In genomic region chr1:244329591-244330317, GRCh38 we compare ENCODE assay signal across 26 cellular contexts.
A peak's percentile ranks its signal among the peaks of the same experiment; 100 is the strongest.
DNase-seq lines count a peak whose midpoint lies in the region; ATAC-seq and TF ChIP-seq lines count a peak whose summit lies in the region.
"Had no signal": no experiment of that assay in that cellular context is flagged by ENCODE, and none has a peak within 500 bp of the region (broad histone marks: within the 10 kb centered on the region; RNA-seq: fewer than 3 reads in every experiment).

No MANE protein-coding gene starts in this region.

- H3K27ac Mint-ChIP-seq in activated naive CD8-positive, alpha-beta T cell treated with anti-CD3 and anti-CD28 coated beads for 36 hours = no peak overlapping the region
- H3K27ac Mint-ChIP-seq: activated naive CD8-positive, alpha-beta T cell treated with anti-CD3 and anti-CD28 coated beads, Interleukin-2, amount 10 ng/mL, durations not matched to agents 7 days and 5 days; B cell; CD8-positive, alpha-beta T cell; mesothelial cell of epicardium; naive B cell; stimulated activated naive CD8-positive, alpha-beta T cell treated with anti-CD3 and anti-CD28 coated beads, Interleukin-15, amount 100 ng/mL, for 72 hours; T-helper 17 cell had no signal

- no peaks in the 10 kb centered on the region for H3K36me3 Mint-ChIP-seq in activated naive CD8-positive, alpha-beta T cell treated with anti-CD3 and anti-CD28 coated beads for 36 hours
- H3K36me3 Mint-ChIP-seq: CD8-positive, alpha-beta T cell had no signal

- H3K27ac ChIP-seq in HUES6 (ENCODE audit: low read depth, low read length) = peak overlapping the region; percentile 62; the same call in 1 of the 2 replicates
- peak overlapping the region; percentile 14 for H3K27ac ChIP-seq in mammary epithelial cell (ENCODE audit: insufficient read depth, low read depth, low read length)
- peak overlapping the region; percentile 63 for H3K27ac ChIP-seq in iPS-20b (ENCODE audit: low read length)
- H3K27ac ChIP-seq: left ventricle myocardium inferior, prostate gland, thyroid gland had no signal

- peak overlapping the region; percentile 27 for H2AFZ ChIP-seq in mammary epithelial cell (ENCODE audit: low read depth, low read length)

- no peaks in the 10 kb centered on the region for H3K79me2 ChIP-seq in mammary epithelial cell (ENCODE audit: insufficient read depth, low read length)

- H3K4me3 ChIP-seq in AG10803 (ENCODE audit: low read length) (no peak overlapping the region), HUES6 (ENCODE audit: low read depth, low read length) (no peak overlapping the region), mammary epithelial cell (replicated peaks in 1 of 3; ENCODE audit: insufficient read depth in 1 of 3, low read depth in 2 of 3, low read length in 3 of 3) (no peak overlapping the region), iPS-20b (ENCODE audit: low read length) (peak overlapping the region; percentile 26; the same call in 1 of the 2 replicates)
- H3K4me3 ChIP-seq: left ventricle myocardium inferior, prostate gland, thyroid gland had no signal

- dilution Hi-C loops in mammary epithelial cell (cut with HindIII; ENCODE audit: low sequenced_read_pairs) = no loop called here

- TF ChIP-seq CTCF in AG10803 (conservative IDR thresholded peaks at IDR 0.05; ENCODE audit: low read length) (no peak), mammary epithelial cell (conservative IDR thresholded peaks at IDR 0.05 in 1 of 2, IDR thresholded peaks at IDR 0.05 in 1 of 2; ENCODE audit: extremely low read depth in 1 of 2, insufficient read depth in 1 of 2, low read depth in 1 of 2, low read length in 2 of 2) (no peak)

- H3K9ac ChIP-seq in HUES6 (ENCODE audit: low read length) = peak overlapping the region; percentile 23
- no peak overlapping the region for H3K9ac ChIP-seq in mammary epithelial cell (ENCODE audit: insufficient read depth, low read length)
- H3K9ac ChIP-seq in iPS-20b (ENCODE audit: low read depth, low read length) = no peak overlapping the region
- H3K9ac ChIP-seq: SK-N-SH had no signal

- no peaks in the 10 kb centered on the region for H4K20me1 ChIP-seq in mammary epithelial cell (ENCODE audit: insufficient read depth, low read length)

- CTCF ChIA-PET in mammary epithelial cell (lab: Charles Lee; ENCODE audit: low non-redundant PET) = no interaction called here

- no peaks in the 10 kb centered on the region for H3K36me3 ChIP-seq in HUES6 (ENCODE audit: control insufficient read depth, insufficient read depth, low read length)
- H3K36me3 ChIP-seq in mammary epithelial cell (ENCODE audit: insufficient read depth, low read length) = no peaks in the 10 kb centered on the region
- H3K36me3 ChIP-seq in iPS-20b (ENCODE audit: insufficient read depth, low read depth, low read length) = no peaks in the 10 kb centered on the region
- H3K36me3 ChIP-seq: left ventricle myocardium inferior, prostate gland, thyroid gland had no signal

- peak overlapping the region; percentile 12 for H3K4me2 ChIP-seq in mammary epithelial cell (ENCODE audit: insufficient read depth, low read depth, low read length)
- H3K4me2 ChIP-seq: SK-N-SH had no signal

- H3K9me3 ChIP-seq in HUES6 (ENCODE audit: control insufficient read depth, insufficient read depth, low read depth, low read length) (0 out of 2 replicates have a peak, but pooled peaks cover 3% of the 10 kb centered on the region), mammary epithelial cell (replicated peaks; ENCODE audit: insufficient read depth, low read length) (no peaks in the 10 kb centered on the region), iPS-20b (ENCODE audit: insufficient read depth, low read depth, low read length) (no peaks in the 10 kb centered on the region)
- H3K9me3 ChIP-seq: prostate gland, thyroid gland had no signal

- DNase-seq in AG10803 (ENCODE audit: low read depth) = peak; percentile 66
- DNase-seq in mammary epithelial cell = peak; percentile 56
- DNase-seq in activated naive CD8-positive, alpha-beta T cell treated with anti-CD3 and anti-CD28 coated beads for 36 hours = no peak
- no peak for DNase-seq in stimulated activated CD4-positive, alpha-beta T cell treated with anti-CD3 and anti-CD28 coated beads, Interleukin-4, amount 100 ng/mL, for 1 hour
- DNase-seq in amygdala (lab: John Stamatoyannopoulos, UW) = no peak
- DNase-seq: activated CD8-positive, alpha-beta memory T cell treated with anti-CD3 and anti-CD28 coated beads for 24 hours; activated effector memory CD4-positive, alpha-beta T cell treated with Interleukin-2 at 50 U/mL for 16 hours; activated naive CD8-positive, alpha-beta T cell treated with anti-CD3 and anti-CD28 coated beads, Interleukin-2, amount 10 ng/mL, durations not matched to agents 7 days and 5 days; CD8-positive, alpha-beta T cell; cerebellar nuclear complex; immature natural killer cell; KG1; left ventricle myocardium inferior; naive B cell; NCI-H1417; nucleus accumbens; SK-N-SH; stimulated activated naive CD8-positive, alpha-beta T cell treated with anti-CD3 and anti-CD28 coated beads, Interleukin-15, amount 100 ng/mL, for 72 hours; T-helper 17 cell; thyroid gland had no signal

- H3K4me1 ChIP-seq in HUES6 (ENCODE audit: control insufficient read depth, insufficient read depth, low read length) (peaks cover 12% of the 10 kb centered on the region), mammary epithelial cell (ENCODE audit: insufficient read depth, low read length) (peaks cover 5% of the 10 kb centered on the region), iPS-20b (ENCODE audit: insufficient read depth, low read length) (peaks cover 11% of the 10 kb centered on the region; the same call in 1 of the 2 replicates)
- H3K4me1 ChIP-seq: left ventricle myocardium inferior, thyroid gland had no signal

- H3K27me3 Mint-ChIP-seq in activated naive CD8-positive, alpha-beta T cell treated with anti-CD3 and anti-CD28 coated beads for 36 hours = peaks cover 24% of the 10 kb centered on the region

- intact Hi-C loops in mammary epithelial cell (cut with micrococcal nuclease) = no loop called here

- peaks cover 8% of the 10 kb centered on the region for H3K9me3 Mint-ChIP-seq in activated naive CD8-positive, alpha-beta T cell treated with anti-CD3 and anti-CD28 coated beads for 36 hours
- H3K9me3 Mint-ChIP-seq: immature natural killer cell had no signal

- no peak for ATAC-seq in HG03342 (IDR thresholded peaks at IDR 0.05; ENCODE audit: unreplicated experiment)
- ATAC-seq: CD8-positive, alpha-beta T cell; stimulated activated naive CD8-positive, alpha-beta T cell treated with anti-CD3 and anti-CD28 coated beads, Interleukin-15, amount 100 ng/mL, for 72 hours; T-helper 17 cell had no signal

- H3K4me1 Mint-ChIP-seq in activated naive CD8-positive, alpha-beta T cell treated with anti-CD3 and anti-CD28 coated beads for 36 hours = peaks cover 2% of the 10 kb centered on the region
- H3K4me1 Mint-ChIP-seq: mesothelial cell of epicardium had no signal

- H3K4me3 Mint-ChIP-seq in activated naive CD8-positive, alpha-beta T cell treated with anti-CD3 and anti-CD28 coated beads for 36 hours = no peak overlapping the region
- H3K4me3 Mint-ChIP-seq: activated naive CD8-positive, alpha-beta T cell treated with anti-CD3 and anti-CD28 coated beads, Interleukin-2, amount 10 ng/mL, durations not matched to agents 7 days and 5 days; B cell; CD8-positive, alpha-beta T cell; immature natural killer cell; mesothelial cell of epicardium; naive B cell; stimulated activated naive CD8-positive, alpha-beta T cell treated with anti-CD3 and anti-CD28 coated beads, Interleukin-15, amount 100 ng/mL, for 72 hours; T-helper 17 cell had no signal

- H3K27me3 ChIP-seq in HUES6 (ENCODE audit: control insufficient read depth, insufficient read depth, low read length) (no peaks in the 10 kb centered on the region), mammary epithelial cell (ENCODE audit: insufficient read depth, low read length) (no peaks in the 10 kb centered on the region), iPS-20b (ENCODE audit: insufficient read depth, low read length) (no peaks in the 10 kb centered on the region)
- H3K27me3 ChIP-seq: thyroid gland had no signal

- in situ Hi-C loops in mammary epithelial cell (cut with MboI; ENCODE audit: low sequenced_read_pairs in 2 of 2) = no loop called here

- BruUV-seq in mammary epithelial cell (replicated peaks; lab: Mats Ljungman, UMichigan) = no TSS peak

Comparison
In these comparisons a context has a peak if more than half of its experiments do, and no peak if none do; other contexts are left out.
1. DNase-seq: peak in AG10803 (single experiment) and mammary epithelial cell (single experiment); none in activated naive CD8-positive, alpha-beta T cell treated with anti-CD3 and anti-CD28 coated beads for 36 hours (single experiment), stimulated activated CD4-positive, alpha-beta T cell treated with anti-CD3 and anti-CD28 coated beads, Interleukin-4, amount 100 ng/mL, for 1 hour (single experiment) and amygdala (0 of 56).
2. Peak in every context shown above with its lines, with median percentiles within 50 percentile points of each other: H3K27ac ChIP-seq.